Comparison of ENCODE assay signal across 18 cellular contexts in the genomic region with DNA sequence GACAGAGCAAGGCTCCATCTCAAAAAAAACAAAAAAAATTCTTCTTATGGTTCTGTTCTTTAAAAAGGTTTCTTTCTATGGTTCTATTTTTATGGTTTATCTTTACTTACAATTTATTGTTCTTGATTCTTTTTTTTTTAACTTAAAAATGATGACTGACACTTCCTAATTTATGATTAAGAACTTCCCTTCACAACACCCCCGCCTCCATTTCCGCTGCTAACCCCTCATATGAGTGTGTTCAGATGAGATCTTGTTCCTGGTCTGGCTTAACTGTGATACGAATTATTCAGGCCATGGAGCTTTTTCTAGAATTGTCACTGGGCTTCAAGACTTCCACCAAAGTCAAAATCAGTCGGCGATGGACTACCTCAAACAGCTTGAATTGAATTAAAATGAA. TPM values are rescaled to one million over a fixed set of nuclear protein-coding genes. Genes with fewer than 3 reads are reported as not detected.
DNase-seq lines count a peak whose midpoint lies in the region; ATAC-seq and TF ChIP-seq lines count a peak whose summit lies in the region.
"Had no signal": no experiment of that assay in that cellular context is flagged by ENCODE, and none has a peak within 500 bp of the region (broad histone marks: within the 10 kb centered on the region; RNA-seq: fewer than 3 reads in every experiment).

No MANE protein-coding gene starts in this region.

- H3K79me2 ChIP-seq in SK-N-SH (ENCODE audit: insufficient read depth), result no peaks in the 10 kb centered on the region

- intact Hi-C loops in activated naive CD4-positive, alpha-beta T cell treated with anti-CD3 and anti-CD28 coated beads for 36 hours (cut with micrococcal nuclease), result no loop called here

- no peak overlapping the region for H3K4me3 ChIP-seq in SK-N-SH (ENCODE audit: low read depth in 2 of 2, low read length in 1 of 2)
- H3K4me3 ChIP-seq in foreskin fibroblast (ENCODE audit: low read depth in 1 of 2, low read length in 2 of 2), result no peak overlapping the region
- H3K4me3 ChIP-seq: heart right ventricle, right atrium auricular region had no signal

- TF ChIP-seq EP300 in SK-N-SH (IDR thresholded peaks at IDR 0.05; ENCODE audit: borderline replicate concordance in 1 of 2, low read depth in 1 of 2, low read length in 1 of 2), result no peak

- DNase-seq in activated naive CD4-positive, alpha-beta T cell treated with anti-CD3 and anti-CD28 coated beads for 36 hours, result peak; percentile 57
- no peak for DNase-seq in activated naive CD4-positive, alpha-beta T cell (lab: John Stamatoyannopoulos, UW)
- DNase-seq in activated T-cell treated with anti-CD3 and anti-CD28 coated beads, Interleukin-2, amount 50 U/mL, for 24 hours, result peak; percentile 35
- DNase-seq in pulmonary artery endothelial cell (ENCODE audit: low read depth, low spot score), result peak; percentile 37
- no peak for DNase-seq in SK-N-SH
- no peak for DNase-seq in foreskin fibroblast
- DNase-seq: heart right ventricle, IMR-90, left colon, NCI-H1436, NCI-H524 treated with DMSO at 0.1 percent for 48 hours, T-helper 17 cell had no signal

- H3K36me3 ChIP-seq in SK-N-SH (replicated peaks in 1 of 2; ENCODE audit: control insufficient read depth in 1 of 2, insufficient read depth in 2 of 2, low read length in 1 of 2), result no peaks in the 10 kb centered on the region
- H3K36me3 ChIP-seq: right atrium auricular region had no signal

- H3K4me1 Mint-ChIP-seq in activated naive CD4-positive, alpha-beta T cell treated with anti-CD3 and anti-CD28 coated beads for 36 hours (ENCODE audit: low read depth), result peaks cover 23% of the 10 kb centered on the region
- peaks cover 36% of the 10 kb centered on the region for H3K4me1 Mint-ChIP-seq in activated T-cell treated with anti-CD3 and anti-CD28 coated beads, Interleukin-2, amount 50 U/mL, for 24 hours (ENCODE audit: low read depth)
- peaks cover 24% of the 10 kb centered on the region for H3K4me1 Mint-ChIP-seq in stimulated activated naive CD8-positive, alpha-beta T cell treated with anti-CD3 and anti-CD28 coated beads, Interleukin-15, Interleukin-2, amounts not matched to agents 100 ng/mL and 50 ng/mL, for 24 hours (ENCODE audit: low read depth)

- H3K27ac ChIP-seq in SK-N-SH (ENCODE audit: low read depth in 2 of 2, low read length in 1 of 2), result no peak overlapping the region
- H3K27ac ChIP-seq: heart right ventricle, right atrium auricular region had no signal

- no peaks in the 10 kb centered on the region for H3K9me3 Mint-ChIP-seq in activated naive CD4-positive, alpha-beta T cell treated with anti-CD3 and anti-CD28 coated beads for 36 hours
- no peaks in the 10 kb centered on the region for H3K9me3 Mint-ChIP-seq in activated T-cell treated with anti-CD3 and anti-CD28 coated beads, Interleukin-2, amount 50 U/mL, for 24 hours
- no peaks in the 10 kb centered on the region for H3K9me3 Mint-ChIP-seq in stimulated activated naive CD8-positive, alpha-beta T cell treated with anti-CD3 and anti-CD28 coated beads, Interleukin-15, Interleukin-2, amounts not matched to agents 100 ng/mL and 50 ng/mL, for 24 hours

- H3K4me2 ChIP-seq in SK-N-SH, result no peak overlapping the region

- H3K9me3 ChIP-seq in SK-N-SH, result no peaks in the 10 kb centered on the region
- H3K9me3 ChIP-seq: heart right ventricle, right atrium auricular region had no signal

- H3K9me2 ChIP-seq in SK-N-SH, result no peaks in the 10 kb centered on the region

- no peak for ATAC-seq in GM18511 (IDR thresholded peaks at IDR 0.05; ENCODE audit: unreplicated experiment)
- ATAC-seq: heart right ventricle, left colon, T-helper 17 cell had no signal

- no peak overlapping the region for H2AFZ ChIP-seq in SK-N-SH (ENCODE audit: low read depth)

- no peaks in the 10 kb centered on the region for H4K20me1 ChIP-seq in SK-N-SH (ENCODE audit: insufficient read depth)

- H3K9ac ChIP-seq in SK-N-SH, result no peak overlapping the region

- H3K27me3 ChIP-seq in SK-N-SH (ENCODE audit: insufficient read depth), result no peaks in the 10 kb centered on the region
- H3K27me3 ChIP-seq: heart right ventricle, right atrium auricular region had no signal

- WGBS in SK-N-SH (ENCODE audit: low lambda C conversion rate), result 53% methylated on average over 5 of the region's 5 CpGs

- no peaks in the 10 kb centered on the region for H3K27me3 Mint-ChIP-seq in activated naive CD4-positive, alpha-beta T cell treated with anti-CD3 and anti-CD28 coated beads for 36 hours (ENCODE audit: low read depth)
- no peaks in the 10 kb centered on the region for H3K27me3 Mint-ChIP-seq in activated T-cell treated with anti-CD3 and anti-CD28 coated beads, Interleukin-2, amount 50 U/mL, for 24 hours
- H3K27me3 Mint-ChIP-seq in stimulated activated naive CD8-positive, alpha-beta T cell treated with anti-CD3 and anti-CD28 coated beads, Interleukin-15, Interleukin-2, amounts not matched to agents 100 ng/mL and 50 ng/mL, for 24 hours, result no peaks in the 10 kb centered on the region
- H3K27me3 Mint-ChIP-seq: T-helper 17 cell had no signal

- TF ChIP-seq RAD21 in SK-N-SH (IDR thresholded peaks at IDR 0.05; ENCODE audit: low read length), result no peak

- no peak overlapping the region for H3K4me3 Mint-ChIP-seq in activated naive CD4-positive, alpha-beta T cell treated with anti-CD3 and anti-CD28 coated beads for 36 hours
- no peak overlapping the region for H3K4me3 Mint-ChIP-seq in activated T-cell treated with anti-CD3 and anti-CD28 coated beads, Interleukin-2, amount 50 U/mL, for 24 hours
- no peak overlapping the region for H3K4me3 Mint-ChIP-seq in stimulated activated naive CD8-positive, alpha-beta T cell treated with anti-CD3 and anti-CD28 coated beads, Interleukin-15, Interleukin-2, amounts not matched to agents 100 ng/mL and 50 ng/mL, for 24 hours
- H3K4me3 Mint-ChIP-seq: T-helper 17 cell had no signal

- no peak for TF ChIP-seq CTCF in SK-N-SH (IDR thresholded peaks at IDR 0.05)
- no peak for TF ChIP-seq CTCF in foreskin fibroblast (IDR thresholded peaks at IDR 0.05; ENCODE audit: low read depth, low read length)

- H3K27ac Mint-ChIP-seq in activated naive CD4-positive, alpha-beta T cell treated with anti-CD3 and anti-CD28 coated beads for 36 hours, result no peak overlapping the region
- H3K27ac Mint-ChIP-seq in activated T-cell treated with anti-CD3 and anti-CD28 coated beads, Interleukin-2, amount 50 U/mL, for 24 hours, result peak overlapping the region; percentile 83
- H3K27ac Mint-ChIP-seq in stimulated activated naive CD8-positive, alpha-beta T cell treated with anti-CD3 and anti-CD28 coated beads, Interleukin-15, Interleukin-2, amounts not matched to agents 100 ng/mL and 50 ng/mL, for 24 hours, result peak overlapping the region; percentile 61
- H3K27ac Mint-ChIP-seq: T-helper 17 cell had no signal

- no peaks in the 10 kb centered on the region for H3K4me1 ChIP-seq in SK-N-SH (ENCODE audit: control insufficient read depth in 1 of 2, insufficient read depth in 2 of 2, low read depth in 1 of 2, low read length in 1 of 2)
- H3K4me1 ChIP-seq: right atrium auricular region had no signal

- H3F3A ChIP-seq in SK-N-SH (replicated peaks; ENCODE audit: insufficient read depth), result no peaks in the 10 kb centered on the region

- POLR2A ChIA-PET in SK-N-SH (lab: Yijun Ruan, JAX), result no interaction called here

- H3K36me3 Mint-ChIP-seq in activated naive CD4-positive, alpha-beta T cell treated with anti-CD3 and anti-CD28 coated beads for 36 hours (ENCODE audit: low read depth), result peaks cover 22% of the 10 kb centered on the region
- H3K36me3 Mint-ChIP-seq in activated T-cell treated with anti-CD3 and anti-CD28 coated beads, Interleukin-2, amount 50 U/mL, for 24 hours (ENCODE audit: low read depth), result peaks cover 50% of the 10 kb centered on the region
- peaks cover 49% of the 10 kb centered on the region for H3K36me3 Mint-ChIP-seq in stimulated activated naive CD8-positive, alpha-beta T cell treated with anti-CD3 and anti-CD28 coated beads, Interleukin-15, Interleukin-2, amounts not matched to agents 100 ng/mL and 50 ng/mL, for 24 hours (ENCODE audit: low read depth)

- CTCF ChIA-PET in activated naive CD4-positive, alpha-beta T cell treated with anti-CD3 and anti-CD28 coated beads for 36 hours (lab: Charles Lee), result no interaction called here
- CTCF ChIA-PET in SK-N-SH (lab: Yijun Ruan, JAX), result interaction anchor here (1.4 kb wide), 1 partner anchor 74 kb away, joined by 3 read pairs; no protein-coding TSS in a partner anchor

TF ChIP-seq in SK-N-SH, 30 proteins besides CTCF, POLR2A, EP300 and RAD21 (continues in another document):
- TF ChIP-seq, protein P1, sequence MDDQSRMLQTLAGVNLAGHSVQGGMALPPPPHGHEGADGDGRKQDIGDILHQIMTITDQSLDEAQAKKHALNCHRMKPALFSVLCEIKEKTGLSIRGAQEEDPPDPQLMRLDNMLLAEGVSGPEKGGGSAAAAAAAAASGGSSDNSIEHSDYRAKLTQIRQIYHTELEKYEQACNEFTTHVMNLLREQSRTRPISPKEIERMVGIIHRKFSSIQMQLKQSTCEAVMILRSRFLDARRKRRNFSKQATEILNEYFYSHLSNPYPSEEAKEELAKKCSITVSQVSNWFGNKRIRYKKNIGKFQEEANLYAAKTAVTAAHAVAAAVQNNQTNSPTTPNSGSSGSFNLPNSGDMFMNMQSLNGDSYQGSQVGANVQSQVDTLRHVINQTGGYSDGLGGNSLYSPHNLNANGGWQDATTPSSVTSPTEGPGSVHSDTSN (IDR thresholded peaks at IDR 0.05), result no peak
- no peak for TF ChIP-seq MEF2A (IDR thresholded peaks at IDR 0.05; ENCODE audit: borderline replicate concordance, low read depth)
- no peak for TF ChIP-seq USF2 (IDR thresholded peaks at IDR 0.05; ENCODE audit: borderline replicate concordance, low read depth, low read length)

RNA-seq across cellular contexts. Expression of gene PTER, which starts 33.9 kb away (rescaled TPM):
- 10 to 100 TPM; 15.0 to 16.7 TPM for total RNA-seq in activated naive CD4-positive, alpha-beta T cell treated with anti-CD3 and anti-CD28 coated beads for 36 hours
- 2.3 and 6.4 TPM in 2 replicates for total RNA-seq in pulmonary artery endothelial cell
- polyA plus RNA-seq in SK-N-SH (2012; rRNA removed), result not detected in 2 replicates
- polyA plus RNA-seq in SK-N-SH (2012; cell fraction: cytosol; rRNA removed), result not detected in 2 replicates
- not detected in 2 replicates for polyA plus RNA-seq in SK-N-SH (2012; cell fraction: nucleus; rRNA removed)

RNA-seq across cellular contexts. Expression of gene C1QL3, which starts 50.9 kb away (rescaled TPM):
- under 1 TPM in 1 of 2 experiments, not detected in 1; 0.07 TPM for total RNA-seq in activated naive CD4-positive, alpha-beta T cell treated with anti-CD3 and anti-CD28 coated beads for 36 hours
- total RNA-seq in pulmonary artery endothelial cell, result 0.11 and 0.46 TPM in 2 replicates
- polyA plus RNA-seq in SK-N-SH (2012; rRNA removed), result not detected in 2 replicates
- polyA plus RNA-seq in SK-N-SH (2012; cell fraction: cytosol; rRNA removed), result 0.01 TPM in 1 of 2 replicates, not detected in the other
- 0.02 TPM in 1 of 2 replicates, not detected in the other for polyA plus RNA-seq in SK-N-SH (2012; cell fraction: nucleus; rRNA removed)
- total RNA-seq: cardiac septum, IMR-90, myocyte, right atrium auricular region, RPMI7951, T-helper 17 cell had no signal
- polyA plus RNA-seq: IMR-90 had no signal

Comparison
In these comparisons a context has a peak if more than half of its experiments do, and no peak if none do; other contexts are left out.
1. DNase-seq: peak in activated naive CD4-positive, alpha-beta T cell treated with anti-CD3 and anti-CD28 coated beads for 36 hours (single experiment), activated T-cell treated with anti-CD3 and anti-CD28 coated beads, Interleukin-2, amount 50 U/mL, for 24 hours (single experiment) and pulmonary artery endothelial cell (single experiment); none in activated naive CD4-positive, alpha-beta T cell (0 of 4), SK-N-SH (single experiment) and foreskin fibroblast (0 of 2).